Comparison of ENCODE assay signal across 4 cellular contexts in genomic region chr5:155678371-155678770, GRCh38.
"Had no signal": no experiment of that assay in that cellular context is flagged by ENCODE, and none has a peak within 500 bp of the region (broad histone marks: within the 10 kb centered on the region; RNA-seq: fewer than 3 reads in every experiment).

No MANE protein-coding gene starts in this region.

- H3K4me3 ChIP-seq: K562 had no signal

- DNase-seq: IMR-90 had no signal

- ATAC-seq: HepG2, K562 had no signal

- H3K27ac ChIP-seq: HL-60 had no signal
